8 cellular contexts compared by ENCODE assay signal in the genomic region with DNA sequence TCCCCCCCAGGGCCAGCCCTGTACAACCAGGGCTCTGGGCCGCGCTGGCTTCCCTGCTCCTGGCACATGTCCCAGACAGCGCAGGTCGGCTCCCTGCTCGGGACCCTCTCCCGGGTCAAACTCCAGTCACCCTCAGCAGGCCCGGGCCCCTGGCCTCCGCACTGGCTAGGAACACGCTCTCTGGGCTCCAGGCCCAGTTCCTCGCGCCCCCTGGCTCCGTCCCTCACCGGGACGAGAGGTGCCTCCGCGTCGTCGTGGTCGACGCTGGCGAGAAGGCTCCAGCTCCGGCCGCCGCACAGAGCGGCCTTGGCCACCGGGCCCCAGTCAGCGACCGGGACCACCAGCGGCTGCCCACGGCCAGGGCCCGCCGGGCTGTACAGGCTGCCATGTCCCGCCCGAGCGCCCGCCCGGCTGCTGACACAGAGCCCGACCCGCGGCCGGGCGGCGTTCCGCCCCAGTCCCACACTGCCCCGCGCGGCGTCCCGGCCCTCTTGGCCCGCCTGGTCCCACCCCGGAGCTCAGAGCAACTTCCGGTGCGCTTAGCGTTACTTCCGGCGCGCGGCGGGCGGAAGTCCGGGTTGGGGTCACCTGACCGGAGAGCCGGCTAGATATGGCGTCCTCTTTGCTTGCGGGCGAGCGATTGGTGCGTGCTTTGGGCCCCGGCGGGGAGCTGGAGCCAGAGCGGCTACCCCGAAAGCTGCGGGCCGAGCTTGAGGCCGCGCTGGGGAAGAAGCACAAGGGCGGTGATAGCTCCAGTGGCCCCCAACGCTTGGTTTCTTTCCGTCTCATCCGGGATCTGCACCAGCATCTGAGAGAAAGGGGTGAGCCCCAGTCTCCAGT. TPM values are rescaled to one million over a fixed set of nuclear protein-coding genes. Genes with fewer than 3 reads are reported as not detected.
DNase-seq lines count a peak whose midpoint lies in the region; ATAC-seq and TF ChIP-seq lines count a peak whose summit lies in the region.

A gene with protein sequence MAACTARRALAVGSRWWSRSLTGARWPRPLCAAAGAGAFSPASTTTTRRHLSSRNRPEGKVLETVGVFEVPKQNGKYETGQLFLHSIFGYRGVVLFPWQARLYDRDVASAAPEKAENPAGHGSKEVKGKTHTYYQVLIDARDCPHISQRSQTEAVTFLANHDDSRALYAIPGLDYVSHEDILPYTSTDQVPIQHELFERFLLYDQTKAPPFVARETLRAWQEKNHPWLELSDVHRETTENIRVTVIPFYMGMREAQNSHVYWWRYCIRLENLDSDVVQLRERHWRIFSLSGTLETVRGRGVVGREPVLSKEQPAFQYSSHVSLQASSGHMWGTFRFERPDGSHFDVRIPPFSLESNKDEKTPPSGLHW (minus strand): TSS at position 467 of the 840 bp plus-strand sequence. CDS start 79 bp downstream, at position 388.

- intact Hi-C loops in PC-3 (cut with micrococcal nuclease) = loop anchor here (1.0 kb wide), 2 partner anchors 10 to 22 kb away; a partner anchor contains a TSS

- POLR2A ChIA-PET in PC-3 (lab: Charles Lee; ENCODE audit: unreplicated experiment) = interaction anchor here (0.6 to 1.2 kb wide), 5 partner anchors 22 to 150 kb away, joined by 3 to 12 read pairs (median 4); a partner anchor contains a TSS

- H3K4me1 Mint-ChIP-seq in IgD-negative memory B cell = peaks cover 11 to 22% (median 16%) of the 10 kb centered on the region in 3 donors

- CTCF ChIA-PET in PC-3 (lab: Charles Lee) = interaction anchor here (1.2 kb wide), 1 partner anchor 22 kb away, joined by 6 read pairs; a partner anchor contains a TSS

- ATAC-seq in GM21529 (IDR thresholded peaks at IDR 0.05; ENCODE audit: unreplicated experiment) (peak; percentile 94), PC-3 (peak; percentile 99)

- peaks cover 3% of the 10 kb centered on the region for H3K36me3 Mint-ChIP-seq in IgD-negative memory B cell

- no peak for TF ChIP-seq CTCF in PC-3 (conservative IDR thresholded peaks at IDR 0.05; ENCODE audit: low read depth, low read length)

- no peaks in the 10 kb centered on the region for H3F3A ChIP-seq in PC-3 (ENCODE audit: low read length, unreplicated experiment)

- peak within 1 kb of the TSS; percentile 99 for H3K9ac ChIP-seq in PC-3 (ENCODE audit: low read length)
- peak within 1 kb of the TSS; percentile 85 to 97 for H3K9ac ChIP-seq in mucosa of rectum (ENCODE audit: low read depth in 1 of 2, low read length in 2 of 2)

- H3K4me3 Mint-ChIP-seq in IgD-negative memory B cell = peak within 1 kb of the TSS; percentile 96 to 99 (median 96)

- H3K27me3 Mint-ChIP-seq in IgD-negative memory B cell = no peaks in the 10 kb centered on the region

- DNase-seq in DMS114 treated with DMSO at 0.1 percent for 48 hours (lab: John Stamatoyannopoulos, UW; ENCODE audit: unreplicated experiment) (peak; percentile 76), PC-3 (peak; percentile 90), activated T-cell treated with anti-CD3 and anti-CD28 coated beads for 48 hours (ENCODE audit: low read depth) (peak; percentile 97), epithelial cell of prostate (ENCODE audit: low read depth, low spot score) (peak; percentile 78)
- peak; percentile 87 to 91 for DNase-seq in stimulated activated CD8-positive, alpha-beta memory T cell treated with anti-CD3 and anti-CD28 coated beads, Interleukin-4, amount 100 ng/mL, for 4 hours (ENCODE audit: low read depth in 2 of 2, low spot score in 1 of 2)

- peak within 1 kb of the TSS; percentile 89 for H3K4me3 ChIP-seq in PC-3 (ENCODE audit: low read length)
- H3K4me3 ChIP-seq in mucosa of rectum (ENCODE audit: low read length in 2 of 2) = peak within 1 kb of the TSS; percentile 78 to 91

- H3K27ac ChIP-seq in PC-3 (ENCODE audit: low read length) = peak within 1 kb of the TSS; percentile 36; the same call in 1 of the 2 replicates
- peak within 1 kb of the TSS; percentile 53 for H3K27ac ChIP-seq in epithelial cell of prostate
- peak within 1 kb of the TSS; percentile 71 to 82 for H3K27ac ChIP-seq in mucosa of rectum (ENCODE audit: low read depth in 2 of 2, low read length in 2 of 2)

- H2AFZ ChIP-seq in PC-3 (ENCODE audit: low read length) = peak within 1 kb of the TSS; percentile 79

- H3K27ac Mint-ChIP-seq in IgD-negative memory B cell = peak within 1 kb of the TSS; percentile 94 to 98 (median 97)

- H3K9me3 Mint-ChIP-seq in IgD-negative memory B cell = no peaks in the 10 kb centered on the region

- H3K27me3 ChIP-seq in PC-3 (ENCODE audit: low read length) = no peaks in the 10 kb centered on the region
- no peaks in the 10 kb centered on the region for H3K27me3 ChIP-seq in mucosa of rectum (ENCODE audit: control insufficient read depth in 2 of 2, insufficient read depth in 2 of 2, low read length in 2 of 2)

- no peaks in the 10 kb centered on the region for H4K20me1 ChIP-seq in PC-3 (ENCODE audit: low read length)

- H3K9me3 ChIP-seq in PC-3 (ENCODE audit: low read length) (no peaks in the 10 kb centered on the region), mucosa of rectum (ENCODE audit: control insufficient read depth in 2 of 2, low read length in 2 of 2) (no peaks in the 10 kb centered on the region)

- H3K4me2 ChIP-seq in PC-3 (ENCODE audit: low read length) = peak within 1 kb of the TSS; percentile 88

- BruUV-seq in PC-3 (replicated peaks; lab: Mats Ljungman, UMichigan) = no TSS peak

- peaks cover 31% of the 10 kb centered on the region for H3K79me2 ChIP-seq in PC-3 (ENCODE audit: low read length)

- H3K36me3 ChIP-seq in PC-3 (ENCODE audit: low read depth, low read length) (peaks cover 28% of the 10 kb centered on the region), mucosa of rectum (ENCODE audit: control insufficient read depth in 2 of 2, insufficient read depth in 2 of 2, low read length in 2 of 2) (peaks cover 32 to 50% of the 10 kb centered on the region in 2 donors)

- no peaks in the 10 kb centered on the region for H3K9me2 ChIP-seq in PC-3 (replicated peaks; ENCODE audit: low read length)

- H3K4me1 ChIP-seq in PC-3 (ENCODE audit: insufficient read depth, low read length) (peaks cover 10% of the 10 kb centered on the region; the same call in 1 of the 2 replicates), mucosa of rectum (ENCODE audit: control insufficient read depth in 2 of 2, insufficient read depth in 2 of 2, low read length in 2 of 2) (peaks cover 12 to 17% of the 10 kb centered on the region in 2 donors)

RNA-seq across cellular contexts. Expression of the gene that starts here (rescaled TPM):
- polyA plus RNA-seq in IgD-negative memory B cell = 87.4 TPM
- total RNA-seq in PC-3 (2014; rRNA removed) = 136 and 137 TPM in 2 replicates

Comparison
In these comparisons a context has a peak if more than half of its experiments do, and no peak if none do; other contexts are left out.
1. Peak in every context shown above with its lines: DNase-seq, ATAC-seq, H3K4me3 ChIP-seq and H3K27ac ChIP-seq.